8 cellular contexts compared by ENCODE assay signal in the genomic region with DNA sequence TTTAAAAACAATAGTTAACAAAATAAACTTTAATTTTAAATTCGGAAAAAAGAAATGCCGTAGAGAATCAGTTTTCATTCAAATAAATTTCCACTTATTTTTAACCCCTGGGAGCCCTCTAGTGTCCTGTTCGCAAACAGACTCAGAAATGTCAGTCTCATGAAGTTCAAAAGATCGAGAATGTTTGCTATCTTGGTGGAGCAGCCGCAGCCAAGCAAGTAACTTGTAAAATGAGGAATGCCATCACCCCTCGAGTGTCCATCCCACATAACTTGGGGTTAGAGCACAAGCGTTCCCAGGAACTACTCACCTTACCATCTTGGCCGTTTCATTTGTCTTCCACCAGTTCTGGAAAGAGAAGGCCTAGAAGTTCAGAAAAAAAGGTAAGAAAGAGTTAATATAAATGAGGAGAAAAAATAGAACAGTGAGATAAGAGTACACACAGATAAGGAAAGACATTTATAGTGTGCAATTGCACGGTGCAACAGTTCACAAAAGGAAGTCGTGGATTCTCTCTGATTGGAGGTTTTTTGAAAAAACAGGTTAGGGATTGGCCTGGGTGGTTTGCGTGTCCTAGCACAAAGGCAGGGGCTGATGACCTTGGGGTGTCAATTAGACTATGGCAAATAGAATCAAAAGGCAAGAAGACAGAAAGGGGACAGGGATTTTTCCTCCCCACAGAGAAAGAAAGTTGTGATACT. TPM values are rescaled to one million over a fixed set of nuclear protein-coding genes. Genes with fewer than 3 reads are reported as not detected.
DNase-seq lines count a peak whose midpoint lies in the region; ATAC-seq, FAIRE-seq and TF ChIP-seq lines count a peak whose summit lies in the region.

A gene (minus strand): TSS at position 468 of the 701 bp plus-strand sequence. CDS start 1,650 bp downstream, outside the sequence.

- no TSS peak for BruUV-seq in endothelial cell of umbilical vein (replicated peaks; lab: Mats Ljungman, UMichigan)

- H3K36me3 Mint-ChIP-seq in stimulated activated effector memory CD8-positive, alpha-beta T cell treated with anti-CD3 and anti-CD28 coated beads, Interleukin-12 subunit alpha, Interleukin-12 subunit beta, amount 100 ng/mL, for 72 hours: no peaks in the 10 kb centered on the region

- TF ChIP-seq CTCF in HL-60 (IDR thresholded peaks at IDR 0.05; ENCODE audit: insufficient read depth, low read length) (peak; percentile 25), endothelial cell of umbilical vein (IDR thresholded peaks at IDR 0.05; ENCODE audit: extremely low read depth in 1 of 2, insufficient read depth in 1 of 2, low read depth in 1 of 2, low read length in 2 of 2) (peak; percentile 50 to 57), mucosa of descending colon (IDR thresholded peaks at IDR 0.05) (peak; percentile 39)

- H3K4me1 Mint-ChIP-seq in stimulated activated effector memory CD8-positive, alpha-beta T cell treated with anti-CD3 and anti-CD28 coated beads, Interleukin-12 subunit alpha, Interleukin-12 subunit beta, amount 100 ng/mL, for 72 hours: no peaks in the 10 kb centered on the region

- H3K27ac ChIP-seq in HL-60 (replicated peaks) (peak within 1 kb of the TSS; percentile 55), endothelial cell of umbilical vein (ENCODE audit: insufficient read depth, low read depth, low read length) (peak within 1 kb of the TSS; percentile 59)

- DNase-seq in NCI-H2227 (lab: John Stamatoyannopoulos, UW; ENCODE audit: unreplicated experiment) (peak; percentile 8), NCI-H2227 treated with DMSO at 0.1 percent for 48 hours (lab: John Stamatoyannopoulos, UW) (no peak), HL-60 (ENCODE audit: low read depth in 1 of 2, low spot score in 1 of 2) (peak in 1 of 2 experiments; percentile 53), RKO (ENCODE audit: low spot score) (peak; percentile 73), endothelial cell of umbilical vein (ENCODE audit: low read depth, low spot score) (peak; percentile 91), mucosa of descending colon (peak in 2 of 3 donors; percentile 34 to 78)
- no peak for DNase-seq in stimulated activated effector memory CD8-positive, alpha-beta T cell treated with anti-CD3 and anti-CD28 coated beads, Interleukin-12 subunit alpha, Interleukin-12 subunit beta, amount 100 ng/mL, for 72 hours (ENCODE audit: low spot score in 2 of 2)

- H3K9ac ChIP-seq in endothelial cell of umbilical vein (replicated peaks; ENCODE audit: extremely low read depth, insufficient read depth, low read length): peak within 1 kb of the TSS; percentile 82

- CTCF ChIA-PET in endothelial cell of umbilical vein (lab: Charles Lee): interaction anchor here (0.6 to 3.6 kb wide), 23 partner anchors 10 to 1698 kb away, joined by 3 to 29 read pairs (median 4); no protein-coding TSS in a partner anchor

- peaks cover 40% of the 10 kb centered on the region for H3K79me2 ChIP-seq in endothelial cell of umbilical vein (ENCODE audit: control insufficient read depth, insufficient read depth, low read length)

- H3K9me3 Mint-ChIP-seq in stimulated activated effector memory CD8-positive, alpha-beta T cell treated with anti-CD3 and anti-CD28 coated beads, Interleukin-12 subunit alpha, Interleukin-12 subunit beta, amount 100 ng/mL, for 72 hours: no peaks in the 10 kb centered on the region

- peak within 1 kb of the TSS; percentile 93 for H2AFZ ChIP-seq in endothelial cell of umbilical vein (ENCODE audit: low read depth, low read length)

- dilution Hi-C loops in endothelial cell of umbilical vein (cut with MboI; ENCODE audit: extremely low pct_ligation_motif_present, low sequenced_read_pairs): loop anchor here (25.0 kb wide), 1 partner anchor 160 kb away; no protein-coding TSS in a partner anchor

- H3K27me3 ChIP-seq in HL-60 (ENCODE audit: insufficient read depth, poor library complexity, severe bottlenecking): no peaks in the 10 kb centered on the region
- H3K27me3 ChIP-seq in endothelial cell of umbilical vein (ENCODE audit: control insufficient read depth in 2 of 2, insufficient read depth in 2 of 2, low read length in 2 of 2): no peaks in the 10 kb centered on the region

- H3K9me1 ChIP-seq in endothelial cell of umbilical vein (replicated peaks; ENCODE audit: control insufficient read depth, extremely low read depth, insufficient read depth, low read length): no peaks in the 10 kb centered on the region

- peaks cover 26% of the 10 kb centered on the region for H3K4me1 ChIP-seq in endothelial cell of umbilical vein (ENCODE audit: control insufficient read depth, extremely low read depth, insufficient read depth, low read length)
- peaks cover 13% of the 10 kb centered on the region for H3K4me1 ChIP-seq in mucosa of descending colon (ENCODE audit: low read depth)

- POLR2A ChIA-PET in endothelial cell of umbilical vein (lab: Charles Lee): no interaction called here

- no peak within 1 kb of the TSS for H3K4me3 Mint-ChIP-seq in stimulated activated effector memory CD8-positive, alpha-beta T cell treated with anti-CD3 and anti-CD28 coated beads, Interleukin-12 subunit alpha, Interleukin-12 subunit beta, amount 100 ng/mL, for 72 hours

- FAIRE-seq in endothelial cell of umbilical vein (lab: Jason Lieb, UNC): no peak

- H3K4me3 ChIP-seq in HL-60 (replicated peaks; ENCODE audit: insufficient read depth, low read length): no peak within 1 kb of the TSS; the same call in 1 of the 2 replicates
- H3K4me3 ChIP-seq in endothelial cell of umbilical vein (replicated peaks in 1 of 3; ENCODE audit: insufficient read depth in 1 of 3, low read depth in 1 of 3, low read length in 3 of 3): peak within 1 kb of the TSS; percentile 24 to 94 (median 53)
- H3K4me3 ChIP-seq in mucosa of descending colon: no peak within 1 kb of the TSS

- peaks cover 0 to 5% of the 10 kb centered on the region in 2 experiments for H3K36me3 ChIP-seq in endothelial cell of umbilical vein (ENCODE audit: control insufficient read depth in 2 of 2, extremely low read depth in 1 of 2, insufficient read depth in 2 of 2, low read length in 2 of 2)
- H3K36me3 ChIP-seq in mucosa of descending colon (ENCODE audit: low read depth): no peaks in the 10 kb centered on the region

- H4K20me1 ChIP-seq in endothelial cell of umbilical vein (replicated peaks; ENCODE audit: control insufficient read depth, extremely low read depth, insufficient read depth, low read length): no peaks in the 10 kb centered on the region

- ATAC-seq in mucosa of descending colon (peak; percentile 83), GM19023 (IDR thresholded peaks at IDR 0.05; ENCODE audit: unreplicated experiment) (no peak)
- no peak for ATAC-seq in stimulated activated effector memory CD8-positive, alpha-beta T cell treated with anti-CD3 and anti-CD28 coated beads, Interleukin-12 subunit alpha, Interleukin-12 subunit beta, amount 100 ng/mL, for 72 hours

- intact Hi-C loops in endothelial cell of umbilical vein (cut with micrococcal nuclease): loop anchor here (1.0 to 10.0 kb wide), 9 partner anchors 80 to 1698 kb away; a partner anchor contains a TSS
- intact Hi-C loops in mucosa of descending colon (cut with DNase I, micrococcal nuclease): loop anchor here (2.0 to 5.0 kb wide), 2 partner anchors 180 kb away; no protein-coding TSS in a partner anchor

- H3K9me3 ChIP-seq in endothelial cell of umbilical vein (replicated peaks; ENCODE audit: control insufficient read depth, insufficient read depth, low read length): no peaks in the 10 kb centered on the region
- no peaks in the 10 kb centered on the region for H3K9me3 ChIP-seq in mucosa of descending colon

- TF ChIP-seq POLR2A in endothelial cell of umbilical vein (IDR thresholded peaks at IDR 0.05; ENCODE audit: low read depth, low read length): no peak

- H3K4me2 ChIP-seq in endothelial cell of umbilical vein (ENCODE audit: insufficient read depth, low read length): peak within 1 kb of the TSS; percentile 92

- no peak within 1 kb of the TSS for H3K27ac Mint-ChIP-seq in stimulated activated effector memory CD8-positive, alpha-beta T cell treated with anti-CD3 and anti-CD28 coated beads, Interleukin-12 subunit alpha, Interleukin-12 subunit beta, amount 100 ng/mL, for 72 hours

TF ChIP-seq in endothelial cell of umbilical vein, 7 proteins besides CTCF, POLR2A, EP300 and RAD21:
- no peak for TF ChIP-seq GATA2 (IDR thresholded peaks at IDR 0.05; ENCODE audit: insufficient read depth, insufficient read length, low read depth, low read length)
- TF ChIP-seq JUN (IDR thresholded peaks at IDR 0.05; ENCODE audit: borderline replicate concordance, insufficient read depth, insufficient read length, low read depth): no peak
- TF ChIP-seq EZH2 (IDR thresholded peaks at IDR 0.05; ENCODE audit: borderline replicate concordance, low read depth, low read length, severe bottlenecking): no peak
- no peak for TF ChIP-seq MYC (IDR thresholded peaks at IDR 0.05; ENCODE audit: low read depth, low read length)
- TF ChIP-seq POLR2AphosphoS5 (IDR thresholded peaks at IDR 0.05; ENCODE audit: insufficient read depth, low read depth, low read length): no peak
- TF ChIP-seq FOS (IDR thresholded peaks at IDR 0.05; ENCODE audit: borderline replicate concordance, insufficient read depth, low read length): no peak
- TF ChIP-seq, protein P1, sequence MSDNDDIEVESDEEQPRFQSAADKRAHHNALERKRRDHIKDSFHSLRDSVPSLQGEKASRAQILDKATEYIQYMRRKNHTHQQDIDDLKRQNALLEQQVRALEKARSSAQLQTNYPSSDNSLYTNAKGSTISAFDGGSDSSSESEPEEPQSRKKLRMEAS (IDR thresholded peaks at IDR 0.05; ENCODE audit: insufficient read depth, insufficient read length): no peak

RNA-seq across cellular contexts. Expression of the gene that starts here (rescaled TPM):
- total RNA-seq in endothelial cell of umbilical vein (235 and 238 TPM in 2 replicates), mucosa of descending colon (10 to 100 TPM; 10.3 to 21.6 (median 20.2) TPM)
- polyA plus RNA-seq in endothelial cell of umbilical vein: 141 and 160 TPM in 2 replicates
- 95.6 and 113 TPM in 2 replicates for polyA plus RNA-seq in endothelial cell of umbilical vein (2011; cell fraction: cytosol; rRNA removed)
- 127 and 148 TPM in 2 replicates for polyA plus RNA-seq in endothelial cell of umbilical vein (2011; cell fraction: nucleus; rRNA removed)
- 142 and 143 TPM in 2 replicates for polyA plus RNA-seq in endothelial cell of umbilical vein (2012)
- 352 and 369 TPM in 2 replicates for polyA minus RNA-seq in endothelial cell of umbilical vein
- polyA minus RNA-seq in endothelial cell of umbilical vein (2011; cell fraction: cytosol; rRNA and poly(A)+ RNA removed): not detected
- 427 and 439 TPM in 2 replicates for polyA minus RNA-seq in endothelial cell of umbilical vein (2011; cell fraction: nucleus; rRNA and poly(A)+ RNA removed)

Comparison
In these comparisons a context has a peak if more than half of its experiments do, and no peak if none do; other contexts are left out.
1. RNA of the gene that starts here (total RNA-seq): 235 to 238 TPM in endothelial cell of umbilical vein; 10.3 to 21.6 TPM in mucosa of descending colon; every median in the first group is over 10 times any median in the second.
2. DNase-seq: peak in NCI-H2227 (single experiment), RKO (single experiment), endothelial cell of umbilical vein (single experiment) and mucosa of descending colon (2 of 3); none in NCI-H2227 treated with DMSO at 0.1 percent for 48 hours (single experiment) and stimulated activated effector memory CD8-positive, alpha-beta T cell treated with anti-CD3 and anti-CD28 coated beads, Interleukin-12 subunit alpha, Interleukin-12 subunit beta, amount 100 ng/mL, for 72 hours (0 of 2).
3. H3K4me3 ChIP-seq: peak in endothelial cell of umbilical vein (3 of 3); none in HL-60 (single experiment) and mucosa of descending colon (single experiment).
4. Peak in every context shown above with its lines, with median percentiles within 50 percentile points of each other: CTCF ChIP-seq.